Comparison of ENCODE assay signal across 7 cellular contexts in the genomic region with DNA sequence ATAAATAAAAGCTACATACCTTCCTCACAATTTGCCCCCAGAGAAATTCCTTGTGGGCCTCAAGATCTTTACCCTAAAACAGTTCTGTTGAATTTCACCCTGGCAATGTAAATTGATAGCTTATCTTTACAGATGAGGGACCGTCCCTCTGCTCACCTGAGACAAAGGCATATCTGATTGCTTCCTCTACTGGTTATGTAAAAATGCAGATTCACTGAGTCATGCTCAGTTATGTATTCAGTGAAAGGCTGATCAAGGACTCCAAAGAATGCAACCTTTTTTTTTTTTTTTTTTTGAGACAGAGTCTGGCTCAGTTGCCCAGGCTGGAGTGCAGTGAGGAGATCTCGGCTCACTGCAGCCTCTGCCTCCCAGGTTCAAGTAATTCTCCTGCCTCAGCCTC.
DNase-seq lines count a peak whose midpoint lies in the region; TF ChIP-seq lines count a peak whose summit lies in the region.
"Not testable (repeated sequence)": the region's sequence is repeated elsewhere in the genome, so short reads cannot be mapped to it uniquely, and the experiment has no call there.

No MANE protein-coding gene starts in this region.

- DNase-seq in Caki2 (ENCODE audit: low read depth) (peak; percentile 21), ELR (ENCODE audit: low read depth) (peak; percentile 15), M059J (ENCODE audit: low read depth) (peak; percentile 32), astrocyte of the hippocampus (ENCODE audit: low read depth, low spot score) (peak; percentile 11), choroid plexus epithelial cell (ENCODE audit: low read depth) (peak; percentile 7), iris pigment epithelial cell (ENCODE audit: low read depth) (peak; percentile 18), mesendoderm (peak; percentile 50)

- H3K79me1 ChIP-seq in mesendoderm (ENCODE audit: low read length) = not testable (repeated sequence)

- H3K56ac ChIP-seq in mesendoderm (ENCODE audit: low read length) = not testable (repeated sequence)

- not testable (repeated sequence) for H2BK5ac ChIP-seq in mesendoderm (ENCODE audit: low read length)

- H3K36me3 ChIP-seq in mesendoderm (ENCODE audit: control insufficient read depth, insufficient read depth, low read length) = not testable (repeated sequence)

- not testable (repeated sequence) for H4K8ac ChIP-seq in mesendoderm (ENCODE audit: low read depth, low read length)

- not testable (repeated sequence) for H2BK15ac ChIP-seq in mesendoderm (replicated peaks; ENCODE audit: low read depth)

- not testable (repeated sequence) for H3K4me2 ChIP-seq in mesendoderm (ENCODE audit: low read length)

- H3K18ac ChIP-seq in mesendoderm (ENCODE audit: low read length) = not testable (repeated sequence)

- H3K9ac ChIP-seq in mesendoderm (ENCODE audit: low read length) = not testable (repeated sequence)

- not testable (repeated sequence) for H3K79me2 ChIP-seq in mesendoderm (ENCODE audit: control insufficient read depth, insufficient read depth, low read length)

- TF ChIP-seq CTCF in choroid plexus epithelial cell (conservative IDR thresholded peaks at IDR 0.05; ENCODE audit: low read depth, low read length) = not testable (repeated sequence)

- WGBS in mesendoderm (ENCODE audit: extremely low coverage, insufficient coverage, low lambda C conversion rate) = no CpG with 5 or more reads among the region's 2 CpGs

- not testable (repeated sequence) for H3K27ac ChIP-seq in mesendoderm (ENCODE audit: low read depth, low read length)

- not testable (repeated sequence) for H3K4me3 ChIP-seq in choroid plexus epithelial cell (ENCODE audit: low read depth, low read length); mesendoderm (ENCODE audit: low read length)

- H3K4me1 ChIP-seq in mesendoderm (ENCODE audit: control insufficient read depth, low read depth, low read length) = not testable (repeated sequence)

- in situ Hi-C loops in Caki2 (cut with HindIII; ENCODE audit: low pct_unique_long_range_greater_than_20kb, low sequenced_read_pairs) = not testable (repeated sequence)

- H2BK120ac ChIP-seq in mesendoderm (ENCODE audit: low read depth, low read length) = not testable (repeated sequence)

- not testable (repeated sequence) for H3K4ac ChIP-seq in mesendoderm (ENCODE audit: low read depth, low read length)

- not testable (repeated sequence) for H3K27me3 ChIP-seq in mesendoderm (ENCODE audit: insufficient read depth, low read length, poor library complexity)

- not testable (repeated sequence) for H3K23ac ChIP-seq in mesendoderm (ENCODE audit: low read length)

- not testable (repeated sequence) for H4K5ac ChIP-seq in mesendoderm (ENCODE audit: low read length)

- H2AK5ac ChIP-seq in mesendoderm (ENCODE audit: low read length) = not testable (repeated sequence)
